ENCODE assay signal across 10 cellular contexts in the genomic region with DNA sequence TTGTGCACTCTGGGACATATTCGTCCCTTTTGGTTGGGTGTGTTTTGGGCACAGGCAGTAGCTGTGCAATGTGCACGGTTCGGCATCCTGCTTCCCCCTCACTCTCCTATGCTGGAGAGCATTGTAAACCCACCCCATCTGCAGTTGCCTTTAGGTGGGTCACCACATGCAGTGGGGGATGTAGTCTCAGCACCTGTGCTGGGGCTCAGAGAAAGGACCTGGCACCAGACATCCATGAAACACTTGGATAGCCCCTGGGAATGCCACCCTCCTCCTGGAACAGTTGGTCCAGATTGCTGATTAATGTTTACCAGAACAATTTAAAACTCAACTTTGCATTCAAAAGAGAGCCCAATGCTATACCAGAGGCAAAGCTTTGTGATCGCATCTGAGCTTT.
DNase-seq lines count a peak whose midpoint lies in the region; ATAC-seq and TF ChIP-seq lines count a peak whose summit lies in the region.
"Had no signal": no experiment of that assay in that cellular context is flagged by ENCODE, and none has a peak within 500 bp of the region (broad histone marks: within the 10 kb centered on the region; RNA-seq: fewer than 3 reads in every experiment).

No MANE protein-coding gene starts in this region.

- intact Hi-C loops in activated CD4-positive, alpha-beta T cell treated with anti-CD3 and anti-CD28 coated beads, Interleukin-2, amount 10 ng/mL, durations not matched to agents 24 days and 14 days (cut with micrococcal nuclease), result loop anchor here (2.0 to 5.0 kb wide), 3 partner anchors 17 to 260 kb away; no protein-coding TSS in a partner anchor
- intact Hi-C loops in activated CD4-positive, alpha-beta T cell treated with anti-CD3 and anti-CD28 coated beads for 36 hours (cut with DNase I, micrococcal nuclease), result loop anchor here in 1 of 2 experiments (2.0 kb wide), 2 partner anchors 17 to 63 kb away; no protein-coding TSS in a partner anchor

- no peak for ATAC-seq in activated CD4-positive, alpha-beta T cell treated with anti-CD3 and anti-CD28 coated beads for 36 hours

- WGBS in thymus, result 43% methylated on average over 4 of the region's 4 CpGs

- peak overlapping the region; percentile 21 for H3K27ac Mint-ChIP-seq in activated CD4-positive, alpha-beta T cell treated with anti-CD3 and anti-CD28 coated beads, Interleukin-2, amount 10 ng/mL, durations not matched to agents 24 days and 14 days
- no peak overlapping the region for H3K27ac Mint-ChIP-seq in activated CD4-positive, alpha-beta T cell treated with anti-CD3 and anti-CD28 coated beads for 36 hours
- peak overlapping the region; percentile 97 for H3K27ac Mint-ChIP-seq in chondrocyte (ENCODE audit: unreplicated experiment)

- CTCF ChIA-PET in activated CD4-positive, alpha-beta T cell treated with anti-CD3 and anti-CD28 coated beads for 36 hours (lab: Charles Lee), result no interaction called here

- no peaks in the 10 kb centered on the region for H3K9me3 ChIP-seq in thymus (ENCODE audit: control insufficient read depth)

- no peak overlapping the region for H3K4me3 Mint-ChIP-seq in activated CD4-positive, alpha-beta T cell treated with anti-CD3 and anti-CD28 coated beads, Interleukin-2, amount 10 ng/mL, durations not matched to agents 24 days and 14 days
- no peak overlapping the region for H3K4me3 Mint-ChIP-seq in activated CD4-positive, alpha-beta T cell treated with anti-CD3 and anti-CD28 coated beads for 36 hours
- H3K4me3 Mint-ChIP-seq in chondrocyte (ENCODE audit: unreplicated experiment), result peak overlapping the region; percentile 17

- peak overlapping the region; percentile 66 for H3K27ac ChIP-seq in thymus (ENCODE audit: low read depth)

- peaks cover 32% of the 10 kb centered on the region for H3K4me1 Mint-ChIP-seq in activated CD4-positive, alpha-beta T cell treated with anti-CD3 and anti-CD28 coated beads, Interleukin-2, amount 10 ng/mL, durations not matched to agents 24 days and 14 days
- peaks cover 59% of the 10 kb centered on the region for H3K4me1 Mint-ChIP-seq in activated CD4-positive, alpha-beta T cell treated with anti-CD3 and anti-CD28 coated beads for 36 hours
- H3K4me1 Mint-ChIP-seq in chondrocyte (ENCODE audit: low read depth), result peaks cover 65% of the 10 kb centered on the region

- no peak for TF ChIP-seq CTCF in chondrocyte (IDR thresholded peaks at IDR 0.05)

- H3K36me3 Mint-ChIP-seq in activated CD4-positive, alpha-beta T cell treated with anti-CD3 and anti-CD28 coated beads, Interleukin-2, amount 10 ng/mL, durations not matched to agents 24 days and 14 days (ENCODE audit: low read depth), result no peaks in the 10 kb centered on the region
- no peaks in the 10 kb centered on the region for H3K36me3 Mint-ChIP-seq in activated CD4-positive, alpha-beta T cell treated with anti-CD3 and anti-CD28 coated beads for 36 hours (ENCODE audit: low read depth)
- no peaks in the 10 kb centered on the region for H3K36me3 Mint-ChIP-seq in chondrocyte (ENCODE audit: low read depth)

- no peak for DNase-seq in activated CD4-positive, alpha-beta T cell treated with anti-CD3 and anti-CD28 coated beads, Interleukin-2, amount 10 ng/mL, durations not matched to agents 24 days and 14 days
- no peak for DNase-seq in activated CD4-positive, alpha-beta T cell treated with anti-CD3 and anti-CD28 coated beads for 36 hours
- DNase-seq in chondrocyte (ENCODE audit: low spot score), result no peak
- DNase-seq in mesenteric fat pad (ENCODE audit: low spot score), result peak; percentile 59
- no peak for DNase-seq in stimulated activated CD4-positive, alpha-beta T cell treated with anti-CD3 and anti-CD28 coated beads, Interleukin-12 subunit alpha, Interleukin-12 subunit beta, amount 100 ng/mL, for 4 hours
- no peak for DNase-seq in EL
- no peak for DNase-seq in NCI-H128 (lab: John Stamatoyannopoulos, UW; ENCODE audit: unreplicated experiment)
- DNase-seq: GF-D8, NCI-H345 had no signal

- no peaks in the 10 kb centered on the region for H3K36me3 ChIP-seq in thymus (ENCODE audit: control insufficient read depth, insufficient read depth)

- H3K4me3 ChIP-seq in thymus (ENCODE audit: low read length), result no peak overlapping the region

- H3K27me3 ChIP-seq in thymus (ENCODE audit: control insufficient read depth, insufficient read depth), result no peaks in the 10 kb centered on the region

- peaks cover 63% of the 10 kb centered on the region for H3K4me1 ChIP-seq in thymus (ENCODE audit: control insufficient read depth, insufficient read depth, low read length)

- POLR2A ChIA-PET in activated CD4-positive, alpha-beta T cell treated with anti-CD3 and anti-CD28 coated beads for 36 hours (lab: Charles Lee), result no interaction called here

- H3K27me3 Mint-ChIP-seq in activated CD4-positive, alpha-beta T cell treated with anti-CD3 and anti-CD28 coated beads, Interleukin-2, amount 10 ng/mL, durations not matched to agents 24 days and 14 days, result peaks cover 2% of the 10 kb centered on the region
- H3K27me3 Mint-ChIP-seq in activated CD4-positive, alpha-beta T cell treated with anti-CD3 and anti-CD28 coated beads for 36 hours, result no peaks in the 10 kb centered on the region
- no peaks in the 10 kb centered on the region for H3K27me3 Mint-ChIP-seq in chondrocyte (ENCODE audit: low read depth)

- H3K9me3 Mint-ChIP-seq in activated CD4-positive, alpha-beta T cell treated with anti-CD3 and anti-CD28 coated beads, Interleukin-2, amount 10 ng/mL, durations not matched to agents 24 days and 14 days, result no peaks in the 10 kb centered on the region
- no peaks in the 10 kb centered on the region for H3K9me3 Mint-ChIP-seq in activated CD4-positive, alpha-beta T cell treated with anti-CD3 and anti-CD28 coated beads for 36 hours (ENCODE audit: low read depth)
- no peaks in the 10 kb centered on the region for H3K9me3 Mint-ChIP-seq in chondrocyte (ENCODE audit: low read depth)
